ENCODE assay signal across 2 cellular contexts in genomic region chr9:136528716-136529341, GRCh38.
TF ChIP-seq lines count a peak whose summit lies in the region.

No MANE protein-coding gene starts in this region.

TF ChIP-seq in HCT116, 20 proteins besides CTCF, POLR2A, EP300 and RAD21:
- TF ChIP-seq ATF3 (IDR thresholded peaks at IDR 0.05) (no peak), EGR1 (IDR thresholded peaks at IDR 0.05; ENCODE audit: low read depth) (no peak), ELF1 (IDR thresholded peaks at IDR 0.05; ENCODE audit: borderline replicate concordance, low read depth) (no peak), CBX3 (IDR thresholded peaks at IDR 0.05; ENCODE audit: low read depth) (no peak), SIN3A (IDR thresholded peaks at IDR 0.05; ENCODE audit: low read depth) (no peak), POLR2AphosphoS5 (IDR thresholded peaks at IDR 0.05; ENCODE audit: low read depth, low read length) (no peak), YY1 (IDR thresholded peaks at IDR 0.05; ENCODE audit: extremely low read depth, insufficient replicate concordance, low read depth, low read length) (no peak), FOSL1 (IDR thresholded peaks at IDR 0.05; ENCODE audit: low read depth) (no peak), ZNF274 (IDR thresholded peaks at IDR 0.05; ENCODE audit: low read depth, low read length) (no peak), TCF7L2 (IDR thresholded peaks at IDR 0.05; ENCODE audit: borderline replicate concordance, extremely low read depth, insufficient read depth, insufficient read length) (no peak), SP1 (IDR thresholded peaks at IDR 0.05; ENCODE audit: low read depth) (no peak), EZH2phosphoT487 (IDR thresholded peaks at IDR 0.05; ENCODE audit: borderline replicate concordance) (no peak), ZBTB33 (IDR thresholded peaks at IDR 0.05; ENCODE audit: extremely low read depth, insufficient replicate concordance, low read length) (no peak), CEBPB (IDR thresholded peaks at IDR 0.05; ENCODE audit: low read depth) (no peak), JUND (IDR thresholded peaks at IDR 0.05) (no peak), ZFX (IDR thresholded peaks at IDR 0.05) (no peak), MAX (IDR thresholded peaks at IDR 0.05) (no peak), EZH2 (IDR thresholded peaks at IDR 0.05) (no peak)
TF ChIP-seq in HCT116: peak in this region for 0.

TF ChIP-seq in H1, 55 proteins besides CTCF, POLR2A, EP300 and RAD21:
- TF ChIP-seq BCL11A (IDR thresholded peaks at IDR 0.05; ENCODE audit: low read depth in 2 of 2, low read length in 2 of 2) (no peak), SAP30 (IDR thresholded peaks at IDR 0.05; ENCODE audit: insufficient read depth, insufficient replicate concordance, low read length) (no peak), HDAC2 (IDR thresholded peaks at IDR 0.05; ENCODE audit: borderline replicate concordance in 1 of 2, low read depth in 2 of 2, low read length in 2 of 2) (no peak), CREB1 (IDR thresholded peaks at IDR 0.05) (no peak), SP2 (IDR thresholded peaks at IDR 0.05; ENCODE audit: low read length) (no peak), JUND (IDR thresholded peaks at IDR 0.05; ENCODE audit: low read length) (no peak), RNF2 (IDR thresholded peaks at IDR 0.05; ENCODE audit: borderline replicate concordance, low read depth, low read length, missing control alignments, poor library complexity, severe bottlenecking) (no peak), TBP (IDR thresholded peaks at IDR 0.05; ENCODE audit: low read depth, low read length) (no peak), ATF3 (IDR thresholded peaks at IDR 0.05; ENCODE audit: insufficient read depth, low read depth, low read length) (no peak), E2F6 (IDR thresholded peaks at IDR 0.05) (no peak)
